ENCODE assay signal across 1 cellular context in the genomic region with DNA sequence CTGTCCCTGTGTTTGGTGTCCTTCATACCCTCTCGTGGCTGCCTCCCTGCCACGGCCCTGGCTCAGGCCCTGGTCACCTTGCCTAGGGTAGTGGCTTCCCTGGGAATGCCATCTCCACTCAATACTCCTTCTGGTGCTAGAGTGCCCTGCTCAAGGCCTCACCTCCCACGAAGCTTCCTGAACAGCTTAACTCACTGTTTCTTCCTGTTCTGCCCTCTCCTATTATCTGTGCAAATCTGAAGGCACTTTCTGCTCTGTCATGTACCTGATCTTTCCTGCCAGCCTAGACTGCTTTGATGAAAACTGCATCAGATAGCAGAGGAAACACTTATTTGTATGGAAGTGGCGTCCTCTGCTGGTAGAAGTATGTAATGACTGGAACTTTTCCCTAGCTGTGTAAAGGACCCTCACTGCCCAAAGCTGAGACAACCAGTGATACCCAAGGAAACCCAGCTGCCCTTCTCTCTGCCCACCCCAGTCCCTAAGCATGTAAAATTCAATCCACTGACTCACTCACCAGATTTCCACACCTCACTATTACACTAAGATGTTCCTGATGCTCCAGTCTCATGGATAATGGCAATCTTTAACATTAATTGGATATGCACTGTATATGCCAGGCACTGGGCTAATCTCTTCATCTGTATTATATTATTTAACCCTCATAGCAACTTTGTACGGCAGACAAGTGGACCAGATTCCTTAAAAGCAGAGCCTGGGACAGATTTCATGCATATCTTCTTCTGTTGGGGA.
TF ChIP-seq lines count a peak whose summit lies in the region.

No MANE protein-coding gene starts in this region.

TF ChIP-seq in GM12878, 131 proteins besides CTCF, POLR2A, EP300 and RAD21:
- no peak for TF ChIP-seq PRDM15 (CRISPR knock-in tag; IDR thresholded peaks at IDR 0.05)
- TF ChIP-seq NFXL1 (IDR thresholded peaks at IDR 0.05; ENCODE audit: borderline replicate concordance), result no peak
- 0 out of 2 replicates have a peak, but pooled peaks have one; percentile 52 for TF ChIP-seq LARP7 (IDR thresholded peaks at IDR 0.05)
- no peak for TF ChIP-seq STAT3 (IDR thresholded peaks at IDR 0.05; ENCODE audit: low read depth, low read length)
- no peak for TF ChIP-seq MEF2B (IDR thresholded peaks at IDR 0.05; ENCODE audit: partially characterized antibody, poor library complexity, severe bottlenecking)
- no peak for TF ChIP-seq MEF2A (IDR thresholded peaks at IDR 0.05; ENCODE audit: insufficient read depth, low read depth, low read length)
- peak; percentile 77 for TF ChIP-seq SMC3 (IDR thresholded peaks at IDR 0.05; ENCODE audit: borderline replicate concordance, low read length)
- 0 out of 2 replicates have a peak, but pooled peaks have one; percentile 44 for TF ChIP-seq HDGF (IDR thresholded peaks at IDR 0.05)
- TF ChIP-seq PAX5 (IDR thresholded peaks at IDR 0.05; ENCODE audit: borderline replicate concordance, low read depth, low read length), result no peak
- no peak for TF ChIP-seq ETV6 (conservative IDR thresholded peaks at IDR 0.05 in 1 of 2, IDR thresholded peaks at IDR 0.05 in 1 of 2; ENCODE audit: borderline replicate concordance in 1 of 2, low read depth in 1 of 2)
- 0 out of 2 replicates have a peak, but pooled peaks have one; percentile 16 for TF ChIP-seq YY1 (IDR thresholded peaks at IDR 0.05; ENCODE audit: low read depth, low read length)
- TF ChIP-seq ZNF622 (IDR thresholded peaks at IDR 0.05), result no peak
- TF ChIP-seq NBN (IDR thresholded peaks at IDR 0.05), result no peak
- TF ChIP-seq SMARCA5 (IDR thresholded peaks at IDR 0.05), result peak; percentile 57; the same call in 1 of the 2 replicates
- no peak for TF ChIP-seq NR2F1 (conservative IDR thresholded peaks at IDR 0.05)
